ENCODE assay signal across 8 cellular contexts in the genomic region with DNA sequence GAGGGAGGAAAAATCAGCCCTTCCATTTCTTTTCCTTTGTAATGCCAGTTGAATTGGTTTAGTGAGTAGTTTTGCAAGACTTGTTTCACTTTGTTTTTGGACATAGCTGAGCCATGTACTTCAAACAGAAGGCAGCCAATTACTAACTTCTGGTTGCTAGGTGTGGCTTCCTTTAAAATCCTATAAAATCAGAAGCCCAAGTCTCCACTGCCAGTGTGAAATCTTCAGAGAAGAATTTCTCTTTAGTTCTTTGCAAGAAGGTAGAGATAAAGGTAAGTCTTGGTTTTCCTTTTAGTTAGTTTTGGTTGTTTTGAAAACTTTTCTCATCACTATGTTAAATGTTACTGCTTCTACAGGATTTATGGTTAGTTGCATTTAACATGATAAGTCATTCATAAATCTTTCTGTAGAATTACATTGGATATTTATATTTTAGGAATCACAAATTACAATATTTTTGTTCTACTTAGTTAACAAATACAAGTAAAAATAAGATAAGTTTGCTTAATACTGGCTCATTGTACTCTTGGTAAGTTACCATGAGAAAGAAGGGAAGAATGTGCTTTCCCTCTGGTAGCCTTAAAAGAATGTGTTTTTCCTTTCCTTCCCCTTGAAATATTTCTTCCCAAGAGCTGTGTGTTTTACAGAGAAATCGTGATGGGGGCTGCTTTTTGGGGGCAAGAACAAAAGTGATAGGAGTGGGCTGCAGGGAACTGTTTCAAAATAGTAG. TPM values are rescaled to one million over a fixed set of nuclear protein-coding genes. Genes with fewer than 3 reads are reported as not detected.
A peak's percentile ranks its signal among the peaks of the same experiment; 100 is the strongest.
DNase-seq lines count a peak whose midpoint lies in the region; ATAC-seq and TF ChIP-seq lines count a peak whose summit lies in the region.

Gene ANXA1 (plus strand): TSS at position 213 of the 730 bp plus-strand sequence. CDS start 6,671 bp downstream, outside the sequence.

- H3K4me3 Mint-ChIP-seq in CD8-positive, alpha-beta memory T cell, result peak within 1 kb of the TSS; percentile 92 to 99 (median 93)

- POLR2A ChIA-PET in CD8-positive, alpha-beta memory T cell (lab: Charles Lee), result interaction anchor here (0.8 kb wide), 1 partner anchor 786 kb away, joined by 3 read pairs; no protein-coding TSS in a partner anchor

- 8 to 16% (median 12%) methylated on average over 1 of the region's 1 CpG for WGBS in stomach, 5 donors

- H3K27me3 Mint-ChIP-seq in CD8-positive, alpha-beta memory T cell, result no peaks in the 10 kb centered on the region

- intact Hi-C loops in stomach (cut with DNase I; ENCODE audit: low total_unique reads), result no loop called here

- peaks cover 3 to 39% (median 5%) of the 10 kb centered on the region in 3 donors for H3K36me3 Mint-ChIP-seq in CD8-positive, alpha-beta memory T cell

- ATAC-seq in GM21526 (IDR thresholded peaks at IDR 0.05; ENCODE audit: low FRiP score, unreplicated experiment) (no peak), HG02970 (IDR thresholded peaks at IDR 0.05; ENCODE audit: low FRiP score, unreplicated experiment) (no peak)

- peak within 1 kb of the TSS; percentile 93 for H3K27ac ChIP-seq in CD8-positive, alpha-beta memory T cell (ENCODE audit: low read depth, low read length)
- no peak within 1 kb of the TSS for H3K27ac ChIP-seq in iPS-20b (ENCODE audit: low read length)
- H3K27ac ChIP-seq in stomach, result peak within 1 kb of the TSS; percentile 36 to 79 (median 69)

- no peak for TF ChIP-seq EP300 in stomach (IDR thresholded peaks at IDR 0.05)

- in situ Hi-C loops in astrocyte of the spinal cord (cut with HindIII; ENCODE audit: low sequenced_read_pairs), result no loop called here

- peaks cover 61 to 72% (median 69%) of the 10 kb centered on the region in 3 donors for H3K4me1 Mint-ChIP-seq in CD8-positive, alpha-beta memory T cell

- H3K9me3 ChIP-seq in CD8-positive, alpha-beta memory T cell (ENCODE audit: low read length), result no peaks in the 10 kb centered on the region
- no peaks in the 10 kb centered on the region for H3K9me3 ChIP-seq in MG63
- H3K9me3 ChIP-seq in iPS-20b (ENCODE audit: insufficient read depth, low read depth, low read length), result no peaks in the 10 kb centered on the region
- H3K9me3 ChIP-seq in stomach, result no peaks in the 10 kb centered on the region

- peak within 1 kb of the TSS; percentile 79 to 99 (median 98) for H3K27ac Mint-ChIP-seq in CD8-positive, alpha-beta memory T cell

- CTCF ChIA-PET in CD8-positive, alpha-beta memory T cell (lab: Charles Lee), result interaction anchor here (1.1 to 1.7 kb wide), 4 partner anchors 19 to 44 kb away, joined by 3 to 13 read pairs (median 4); no protein-coding TSS in a partner anchor

- no peak for TF ChIP-seq POLR2A in stomach (IDR thresholded peaks at IDR 0.05)

- peak within 1 kb of the TSS; percentile 79 for H3K4me3 ChIP-seq in CD8-positive, alpha-beta memory T cell (ENCODE audit: low read length)
- H3K4me3 ChIP-seq in MG63, result peak within 1 kb of the TSS; percentile 62
- H3K4me3 ChIP-seq in astrocyte of the spinal cord (ENCODE audit: low read depth, low read length), result peak within 1 kb of the TSS; percentile 87
- H3K4me3 ChIP-seq in iPS-20b (ENCODE audit: low read length), result no peak within 1 kb of the TSS; the same call in 1 of the 2 replicates
- peak within 1 kb of the TSS; percentile 29 to 46 (median 40) for H3K4me3 ChIP-seq in stomach

- H3K4me1 ChIP-seq in CD8-positive, alpha-beta memory T cell (ENCODE audit: insufficient read depth, low read length), result peaks cover 60% of the 10 kb centered on the region
- H3K4me1 ChIP-seq in iPS-20b (ENCODE audit: insufficient read depth, low read length), result peaks cover 22% of the 10 kb centered on the region
- H3K4me1 ChIP-seq in stomach, result peaks cover 10 to 79% (median 26%) of the 10 kb centered on the region in 4 donors

- no peaks in the 10 kb centered on the region for H3K27me3 ChIP-seq in CD8-positive, alpha-beta memory T cell (ENCODE audit: insufficient read depth, low read length, poor library complexity, severe bottlenecking)
- H3K27me3 ChIP-seq in MG63 (no peaks in the 10 kb centered on the region), iPS-20b (ENCODE audit: insufficient read depth, low read length) (no peaks in the 10 kb centered on the region), stomach (no peaks in the 10 kb centered on the region)

- peak in 3 of 5 donors; percentile 58 to 75 (median 59) for DNase-seq in CD8-positive, alpha-beta memory T cell
- peak; percentile 3 for DNase-seq in MG63
- peak; percentile 93 for DNase-seq in astrocyte of the spinal cord (ENCODE audit: low read depth, low spot score)
- DNase-seq in stomach, result no peak
- no peak for DNase-seq in stimulated activated CD4-positive, alpha-beta T cell treated with anti-CD3 and anti-CD28 coated beads, Interleukin-2, amount 100 ng/mL, for 48 hours

- TF ChIP-seq CTCF in astrocyte of the spinal cord (IDR thresholded peaks at IDR 0.05; ENCODE audit: low read depth, low read length) (no peak), stomach (IDR thresholded peaks at IDR 0.05) (no peak)

- 0 out of 2 replicates have a peak within 1 kb of the TSS, but pooled peaks have one; percentile 23 for H3K9ac ChIP-seq in iPS-20b (ENCODE audit: low read depth, low read length)

- H3K9me3 Mint-ChIP-seq in CD8-positive, alpha-beta memory T cell, result no peaks in the 10 kb centered on the region

- no peaks in the 10 kb centered on the region for H3K36me3 ChIP-seq in CD8-positive, alpha-beta memory T cell (ENCODE audit: insufficient read depth, low read length)
- H3K36me3 ChIP-seq in MG63 (peaks cover 28% of the 10 kb centered on the region), iPS-20b (ENCODE audit: insufficient read depth, low read depth, low read length) (no peaks in the 10 kb centered on the region), stomach (no peaks in the 10 kb centered on the region)

RNA-seq across cellular contexts. Expression of gene ANXA1, which starts in this region (rescaled TPM):
- total RNA-seq in CD8-positive, alpha-beta memory T cell, result 10 to 100 TPM; 87.7 to 93.2 TPM
- polyA plus RNA-seq in CD8-positive, alpha-beta memory T cell, result 517 TPM
- 531 and 667 TPM in 2 replicates for total RNA-seq in MG63 (2014; rRNA removed; shearing (Covaris generic); ENCODE audit: low replicate concordance)
- 100 to 1,000 TPM in 2 of 5 donors, 10 to 100 TPM in 3; 34.2 to 168 (median 67.4) TPM for total RNA-seq in stomach
- polyA plus RNA-seq in stomach, result 1,000 to 10,000 TPM in 1 of 3 donors, 100 to 1,000 TPM in 2; 150 to 1,131 (median 155) TPM

Comparison
In these comparisons a context has a peak if more than half of its experiments do, and no peak if none do; other contexts are left out.
1. DNase-seq: peak in CD8-positive, alpha-beta memory T cell (3 of 5), MG63 (single experiment) and astrocyte of the spinal cord (single experiment); none in stomach (single experiment) and stimulated activated CD4-positive, alpha-beta T cell treated with anti-CD3 and anti-CD28 coated beads, Interleukin-2, amount 100 ng/mL, for 48 hours (0 of 2).